8 cellular contexts compared by ENCODE assay signal in the genomic region with DNA sequence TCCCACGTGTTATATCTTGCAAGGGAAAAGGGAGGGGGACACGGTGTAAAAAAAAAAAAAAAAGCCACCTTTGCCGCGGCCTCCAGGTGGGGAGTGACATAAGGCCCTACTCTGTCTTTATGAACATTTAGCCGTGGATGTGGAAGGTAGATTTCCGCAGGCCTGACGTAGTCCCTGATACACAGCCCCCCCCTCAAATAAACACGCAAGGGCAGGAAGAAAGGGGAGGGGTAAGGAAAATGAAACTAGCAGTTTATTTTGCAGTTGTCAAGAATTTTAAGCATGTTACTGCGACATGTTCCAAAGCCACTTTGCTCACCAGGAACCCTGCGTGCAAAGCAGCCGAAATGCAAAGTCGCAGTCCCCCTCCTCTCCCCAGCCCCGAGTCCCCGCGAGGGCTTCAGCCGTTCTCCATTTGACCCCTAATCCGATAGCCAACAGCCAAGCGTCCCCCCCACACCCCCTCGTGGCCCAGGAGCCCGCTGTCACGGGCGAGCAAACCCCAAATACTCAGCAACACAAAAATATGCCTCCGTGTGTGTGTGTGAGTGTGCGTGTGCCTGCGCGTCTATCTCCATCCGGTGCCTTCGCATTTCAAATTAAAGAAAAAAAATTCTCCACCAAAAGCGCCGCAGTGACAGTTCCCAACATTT. TPM values are rescaled to one million over a fixed set of nuclear protein-coding genes. Genes with fewer than 3 reads are reported as not detected.
DNase-seq lines count a peak whose midpoint lies in the region; ATAC-seq and TF ChIP-seq lines count a peak whose summit lies in the region.

No MANE protein-coding gene starts in this region.

- peak overlapping the region; percentile 43 to 85 (median 83) for H3K9ac ChIP-seq in skeletal muscle tissue (ENCODE audit: low read depth in 1 of 3, low read length in 3 of 3)

- peaks cover 26% of the 10 kb centered on the region for H3K36me3 Mint-ChIP-seq in activated CD8-positive, alpha-beta memory T cell treated with anti-CD3 and anti-CD28 coated beads, Interleukin-2, amount 10 ng/mL, durations not matched to agents 7 days and 5 days

- TF ChIP-seq POLR2A in gastroesophageal sphincter (IDR thresholded peaks at IDR 0.05) = no peak

- H3K27ac ChIP-seq in gastroesophageal sphincter (peak overlapping the region; percentile 90 to 99 (median 98)), skeletal muscle tissue (ENCODE audit: low read depth, low read length) (peak overlapping the region; percentile 36)

- ATAC-seq in activated CD8-positive, alpha-beta memory T cell treated with anti-CD3 and anti-CD28 coated beads, Interleukin-2, amount 10 ng/mL, durations not matched to agents 7 days and 5 days = no peak
- no peak for ATAC-seq in gastroesophageal sphincter

- H3K36me3 ChIP-seq in gastroesophageal sphincter (peaks cover 0 to 26% of the 10 kb centered on the region in 2 donors), skeletal muscle tissue (ENCODE audit: control insufficient read depth in 3 of 3, insufficient read depth in 3 of 3, low read length in 3 of 3) (peaks cover 4 to 10% (median 5%) of the 10 kb centered on the region in 3 donors)

- H3K4me3 ChIP-seq in gastroesophageal sphincter = peak overlapping the region; percentile 72 to 84
- peak overlapping the region; percentile 81 to 95 (median 81) for H3K4me3 ChIP-seq in skeletal muscle tissue (ENCODE audit: low read length in 3 of 3)

- H3K9me3 ChIP-seq in gastroesophageal sphincter (peaks cover 0 to 16% (median 0%) of the 10 kb centered on the region in 3 donors), skeletal muscle tissue (ENCODE audit: control insufficient read depth in 3 of 3, low read length in 3 of 3) (no peaks in the 10 kb centered on the region)

- DNase-seq in NCI-H2171 treated with DMSO at 0.1 percent for 48 hours (lab: John Stamatoyannopoulos, UW) (peak; percentile 45), NCI-H2171 (lab: John Stamatoyannopoulos, UW) (no peak), islet precursor cell (no peak), SW 1271 (lab: John Stamatoyannopoulos, UW) (no peak), HEK293T (ENCODE audit: extremely low spot score) (no peak)
- peak; percentile 64 for DNase-seq in activated CD8-positive, alpha-beta memory T cell treated with anti-CD3 and anti-CD28 coated beads, Interleukin-2, amount 10 ng/mL, durations not matched to agents 7 days and 5 days

- peak overlapping the region; percentile 97 for H3K4me3 Mint-ChIP-seq in activated CD8-positive, alpha-beta memory T cell treated with anti-CD3 and anti-CD28 coated beads, Interleukin-2, amount 10 ng/mL, durations not matched to agents 7 days and 5 days

- H3K27ac Mint-ChIP-seq in activated CD8-positive, alpha-beta memory T cell treated with anti-CD3 and anti-CD28 coated beads, Interleukin-2, amount 10 ng/mL, durations not matched to agents 7 days and 5 days = peak overlapping the region; percentile 96

- H3K27me3 Mint-ChIP-seq in activated CD8-positive, alpha-beta memory T cell treated with anti-CD3 and anti-CD28 coated beads, Interleukin-2, amount 10 ng/mL, durations not matched to agents 7 days and 5 days = peaks cover 30% of the 10 kb centered on the region

- no peaks in the 10 kb centered on the region for H3K9me3 Mint-ChIP-seq in activated CD8-positive, alpha-beta memory T cell treated with anti-CD3 and anti-CD28 coated beads, Interleukin-2, amount 10 ng/mL, durations not matched to agents 7 days and 5 days (ENCODE audit: low read depth)

- H3K4me1 ChIP-seq in gastroesophageal sphincter (peaks cover 0 to 76% (median 36%) of the 10 kb centered on the region in 3 donors), skeletal muscle tissue (ENCODE audit: control insufficient read depth in 3 of 3, insufficient read depth in 3 of 3, low read length in 3 of 3) (peaks cover 25 to 45% (median 45%) of the 10 kb centered on the region in 3 donors)

- H3K27me3 ChIP-seq in gastroesophageal sphincter = peaks cover 35% of the 10 kb centered on the region
- H3K27me3 ChIP-seq in skeletal muscle tissue (ENCODE audit: control insufficient read depth in 3 of 3, insufficient read depth in 3 of 3, low read length in 3 of 3) = peaks cover 30 to 34% (median 33%) of the 10 kb centered on the region in 3 donors

- no peak for TF ChIP-seq CTCF in gastroesophageal sphincter (IDR thresholded peaks at IDR 0.05)

- CTCF ChIA-PET in activated CD8-positive, alpha-beta memory T cell treated with anti-CD3 and anti-CD28 coated beads, Interleukin-2, amount 10 ng/mL, durations not matched to agents 7 days and 5 days (lab: Charles Lee) = interaction anchor here (1.4 to 3.4 kb wide), 9 partner anchors 8 to 94 kb away, joined by 4 to 38 read pairs (median 10); a partner anchor contains a TSS
- CTCF ChIA-PET in HEK293T (lab: Yijun Ruan, JAX) = interaction anchor here (0.6 to 1.1 kb wide), 2 partner anchors 9 to 93 kb away, joined by 3 read pairs; no protein-coding TSS in a partner anchor

- peaks cover 38% of the 10 kb centered on the region for H3K4me1 Mint-ChIP-seq in activated CD8-positive, alpha-beta memory T cell treated with anti-CD3 and anti-CD28 coated beads, Interleukin-2, amount 10 ng/mL, durations not matched to agents 7 days and 5 days

- 0 to 1% methylated on average over 5 to 24 of the region's 30 CpGs for WGBS in gastroesophageal sphincter (ENCODE audit: low coverage in 1 of 2), 2 donors

- no peak for TF ChIP-seq EP300 in gastroesophageal sphincter (IDR thresholded peaks at IDR 0.05)

- POLR2A ChIA-PET in HEK293T (lab: Yijun Ruan, JAX) = interaction anchor here (0.8 to 6.1 kb wide), 13 partner anchors 9 to 156 kb away, joined by 3 to 58 read pairs (median 12); a partner anchor contains a TSS

TF ChIP-seq in HEK293T, 16 proteins besides CTCF, POLR2A, EP300 and RAD21:
- TF ChIP-seq HDGF (IDR thresholded peaks at IDR 0.05; ENCODE audit: borderline replicate concordance) = no peak
- TF ChIP-seq, protein P1, sequence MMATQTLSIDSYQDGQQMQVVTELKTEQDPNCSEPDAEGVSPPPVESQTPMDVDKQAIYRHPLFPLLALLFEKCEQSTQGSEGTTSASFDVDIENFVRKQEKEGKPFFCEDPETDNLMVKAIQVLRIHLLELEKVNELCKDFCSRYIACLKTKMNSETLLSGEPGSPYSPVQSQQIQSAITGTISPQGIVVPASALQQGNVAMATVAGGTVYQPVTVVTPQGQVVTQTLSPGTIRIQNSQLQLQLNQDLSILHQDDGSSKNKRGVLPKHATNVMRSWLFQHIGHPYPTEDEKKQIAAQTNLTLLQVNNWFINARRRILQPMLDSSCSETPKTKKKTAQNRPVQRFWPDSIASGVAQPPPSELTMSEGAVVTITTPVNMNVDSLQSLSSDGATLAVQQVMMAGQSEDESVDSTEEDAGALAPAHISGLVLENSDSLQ (IDR thresholded peaks at IDR 0.05) = no peak
TF ChIP-seq in HEK293T: peak in this region for 0.

RNA-seq across cellular contexts. Expression of a gene that starts 1.2 kb away (rescaled TPM):
- total RNA-seq in activated CD8-positive, alpha-beta memory T cell treated with anti-CD3 and anti-CD28 coated beads, Interleukin-2, amount 10 ng/mL, durations not matched to agents 7 days and 5 days = 10 to 100 TPM; 28.3 to 36.7 TPM
- total RNA-seq in gastroesophageal sphincter (10 to 100 TPM in 2 of 4 donors, 1 to 10 TPM in 2; 6.7 to 11.5 (median 10.0) TPM), skeletal muscle tissue (5.2 TPM)

RNA-seq across cellular contexts. Expression of a gene that starts 41.1 kb away (rescaled TPM):
- total RNA-seq in activated CD8-positive, alpha-beta memory T cell treated with anti-CD3 and anti-CD28 coated beads, Interleukin-2, amount 10 ng/mL, durations not matched to agents 7 days and 5 days = 1 to 10 TPM; 6.8 to 8.6 TPM
- 10 to 100 TPM in 1 of 4 donors, 1 to 10 TPM in 2, under 1 TPM in 1; 0.40 to 10.6 (median 3.9) TPM for total RNA-seq in gastroesophageal sphincter
- total RNA-seq in skeletal muscle tissue = 4.2 TPM

Comparison
In these comparisons a context has a peak if more than half of its experiments do, and no peak if none do; other contexts are left out.
1. DNase-seq: peak in NCI-H2171 treated with DMSO at 0.1 percent for 48 hours (single experiment) and activated CD8-positive, alpha-beta memory T cell treated with anti-CD3 and anti-CD28 coated beads, Interleukin-2, amount 10 ng/mL, durations not matched to agents 7 days and 5 days (single experiment); none in NCI-H2171 (single experiment), islet precursor cell (single experiment), SW 1271 (0 of 2) and HEK293T (single experiment).